ENCODE assay signal across 21 cellular contexts in genomic region chr18:70121842-70122241, GRCh38.
"Had no signal": no experiment of that assay in that cellular context is flagged by ENCODE, and none has a peak within 500 bp of the region (broad histone marks: within the 10 kb centered on the region; RNA-seq: fewer than 3 reads in every experiment).

No MANE protein-coding gene starts in this region.

- H3K27ac Mint-ChIP-seq: activated naive CD8-positive, alpha-beta T cell; immature natural killer cell; memory B cell; naive B cell; neural progenitor cell; progenitor cell of endocrine pancreas; stimulated activated naive CD8-positive, alpha-beta T cell treated with anti-CD3 and anti-CD28 coated beads, Interleukin-15, Interleukin-2, amounts not matched to agents 100 ng/mL and 50 ng/mL, for 24 hours had no signal

- H3K4me1 Mint-ChIP-seq: immature natural killer cell, neural progenitor cell had no signal

- DNase-seq: activated CD4-positive, alpha-beta T cell treated with anti-CD3 and anti-CD28 coated beads, Interleukin-2, amount 50 U/mL, for 1 hour; activated CD4-positive, CD25-positive, alpha-beta regulatory T cell treated with anti-CD3 and anti-CD28 coated beads, Interleukin-2, amount 50 U/mL, for 72 hours; activated CD8-positive, alpha-beta memory T cell treated with anti-CD3 and anti-CD28 coated beads for 24 hours; activated CD8-positive, alpha-beta memory T cell treated with anti-CD3 and anti-CD28 coated beads, Interleukin-2, amount 50 U/mL, for 48 hours; activated gamma-delta T cell; activated T-cell treated with anti-CD3 and anti-CD28 coated beads, Interleukin-2, amount 50 U/mL, for 48 hours; effector CD4-positive, alpha-beta T cell; heart right ventricle; immature natural killer cell; mucosa of descending colon; naive B cell; stimulated activated CD4-positive, alpha-beta T cell treated with anti-CD3 and anti-CD28 coated beads, Interleukin-12 subunit alpha, Interleukin-12 subunit beta, amount 100 ng/mL, for 4 hours; stimulated activated CD4-positive, alpha-beta T cell treated with anti-CD3 and anti-CD28 coated beads, Interleukin-2, amount 100 ng/mL, for 24 hours; transverse colon; uterus had no signal

- H3K4me3 Mint-ChIP-seq: activated naive CD8-positive, alpha-beta T cell; immature natural killer cell; memory B cell; naive B cell; neural progenitor cell; stimulated activated naive CD8-positive, alpha-beta T cell treated with anti-CD3 and anti-CD28 coated beads, Interleukin-15, Interleukin-2, amounts not matched to agents 100 ng/mL and 50 ng/mL, for 24 hours had no signal

- H3K9me3 Mint-ChIP-seq: immature natural killer cell; neural progenitor cell; stimulated activated naive CD8-positive, alpha-beta T cell treated with anti-CD3 and anti-CD28 coated beads, Interleukin-15, Interleukin-2, amounts not matched to agents 100 ng/mL and 50 ng/mL, for 24 hours had no signal

- H3K4me3 ChIP-seq: esophagus muscularis mucosa, heart right ventricle, mucosa of descending colon, neural progenitor cell, transverse colon, uterus had no signal

- ATAC-seq: heart right ventricle, mucosa of descending colon had no signal

- H3K27me3 Mint-ChIP-seq: activated naive CD8-positive, alpha-beta T cell; memory B cell; naive B cell; progenitor cell of endocrine pancreas; stimulated activated naive CD8-positive, alpha-beta T cell treated with anti-CD3 and anti-CD28 coated beads, Interleukin-15, Interleukin-2, amounts not matched to agents 100 ng/mL and 50 ng/mL, for 24 hours had no signal
